ENCODE assay signal across 1 cellular context in genomic region chr18:58078889-58079573, GRCh38.
TF ChIP-seq lines count a peak whose summit lies in the region.

No MANE protein-coding gene starts in this region.

TF ChIP-seq in K562, 482 proteins besides CTCF, POLR2A, EP300 and RAD21 (continued from another document and continues in another):
- TF ChIP-seq ZBTB49 (CRISPR knock-in tag; IDR thresholded peaks at IDR 0.05; ENCODE audit: borderline replicate concordance) (no peak), RBM22 (IDR thresholded peaks at IDR 0.05; ENCODE audit: low read depth, low read length, poor library complexity, severe bottlenecking) (no peak), ZNF280A (IDR thresholded peaks at IDR 0.05; ENCODE audit: low read depth, partially characterized antibody) (no peak), ATF7 (IDR thresholded peaks at IDR 0.05) (peak; percentile 60), POLR3G (IDR thresholded peaks at IDR 0.05; ENCODE audit: extremely low read depth, insufficient read length, insufficient replicate concordance) (no peak), NR0B1 (IDR thresholded peaks at IDR 0.05; ENCODE audit: partially characterized antibody) (no peak), POLR2G (IDR thresholded peaks at IDR 0.05; ENCODE audit: low read depth, low read length) (no peak), THRA (IDR thresholded peaks at IDR 0.05) (no peak), EP400 (IDR thresholded peaks at IDR 0.05) (0 out of 2 replicates have a peak, but pooled peaks have one; percentile 21), HNRNPL (IDR thresholded peaks at IDR 0.05; ENCODE audit: low read depth, low read length) (no peak), JUN (IDR thresholded peaks at IDR 0.05; ENCODE audit: borderline replicate concordance, low read depth, low read length) (0 out of 2 replicates have a peak, but pooled peaks have one; percentile 36), JUN (CRISPR knock-in tag; IDR thresholded peaks at IDR 0.05; ENCODE audit: borderline replicate concordance) (no peak), BCLAF1 (IDR thresholded peaks at IDR 0.05; ENCODE audit: borderline replicate concordance in 1 of 2, control insufficient read depth in 1 of 2, low read depth in 2 of 2, low read length in 1 of 2) (no peak), ARID3B (CRISPR knock-in tag; IDR thresholded peaks at IDR 0.05; ENCODE audit: borderline replicate concordance) (no peak), ZNF395 (CRISPR knock-in tag; IDR thresholded peaks at IDR 0.05) (no peak), NFXL1 (CRISPR knock-in tag; IDR thresholded peaks at IDR 0.05) (no peak), SRSF7 (optimal IDR thresholded peaks at IDR 0.05; ENCODE audit: low read depth, low read length) (no peak), TEAD2 (tag; IDR thresholded peaks at IDR 0.05) (no peak), POLR2AphosphoS5 (IDR thresholded peaks at IDR 0.05; ENCODE audit: control insufficient read depth, insufficient read depth, low read depth, low read length) (peak; percentile 90), ZNF655 (CRISPR knock-in tag; IDR thresholded peaks at IDR 0.05) (no peak), ZNF639 (CRISPR knock-in tag; conservative IDR thresholded peaks at IDR 0.05 in 1 of 2, IDR thresholded peaks at IDR 0.05 in 1 of 2) (no peak), ILK (tag; IDR thresholded peaks at IDR 0.05; ENCODE audit: borderline replicate concordance, low read depth) (no peak), SLC30A9 (CRISPR knock-in tag; IDR thresholded peaks at IDR 0.05) (no peak), NKRF (IDR thresholded peaks at IDR 0.05; ENCODE audit: borderline replicate concordance) (no peak), ELF1 (tag; IDR thresholded peaks at IDR 0.05) (peak; percentile 52; the same call in 1 of the 2 replicates), ZKSCAN8 (CRISPR knock-in tag; IDR thresholded peaks at IDR 0.05) (no peak), SIX5 (IDR thresholded peaks at IDR 0.05; ENCODE audit: borderline replicate concordance in 1 of 2, insufficient read depth in 1 of 2, low read depth in 1 of 2, low read length in 2 of 2) (no peak), ZNF511 (CRISPR knock-in tag; IDR thresholded peaks at IDR 0.05) (no peak), NUFIP1 (IDR thresholded peaks at IDR 0.05; ENCODE audit: partially characterized antibody) (no peak), ETV1 (tag; conservative IDR thresholded peaks at IDR 0.05; ENCODE audit: low read depth) (no peak; the same call in 1 of the 2 replicates), NFRKB (IDR thresholded peaks at IDR 0.05; ENCODE audit: low read depth) (no peak), C11orf30 (IDR thresholded peaks at IDR 0.05; ENCODE audit: low read depth) (peak; percentile 26; the same call in 1 of the 2 replicates), ZKSCAN3 (CRISPR knock-in tag; IDR thresholded peaks at IDR 0.05) (no peak), SOX6 (IDR thresholded peaks at IDR 0.05) (peak; percentile 76), MTA1 (IDR thresholded peaks at IDR 0.05; ENCODE audit: borderline replicate concordance) (peak; percentile 75; the same call in 1 of the 2 replicates), ZNF766 (CRISPR knock-in tag; conservative IDR thresholded peaks at IDR 0.05) (0 out of 2 replicates have a peak, but pooled peaks have one; percentile 31), ZBTB1 (CRISPR knock-in tag; IDR thresholded peaks at IDR 0.05; ENCODE audit: borderline replicate concordance, low read depth) (no peak), ZNF232 (CRISPR knock-in tag; IDR thresholded peaks at IDR 0.05) (no peak), ZC3H4 (CRISPR knock-in tag; IDR thresholded peaks at IDR 0.05; ENCODE audit: borderline replicate concordance) (no peak), FOXJ3 (CRISPR knock-in tag; IDR thresholded peaks at IDR 0.05) (no peak), SMARCA4 (IDR thresholded peaks at IDR 0.05) (peak; percentile 87), ETV5 (CRISPR knock-in tag; IDR thresholded peaks at IDR 0.05; ENCODE audit: low read depth) (peak; percentile 72; the same call in 1 of the 2 replicates), ZNF830 (CRISPR knock-in tag; IDR thresholded peaks at IDR 0.05) (no peak), ZNF76 (CRISPR knock-in tag; IDR thresholded peaks at IDR 0.05; ENCODE audit: borderline replicate concordance) (no peak), GABPB2 (CRISPR knock-in tag; conservative IDR thresholded peaks at IDR 0.05) (no peak), PRPF4 (IDR thresholded peaks at IDR 0.05; ENCODE audit: insufficient read depth, low read depth, low read length, poor library complexity, severe bottlenecking) (no peak)
